In genomic region chr2:120749506-120750431, GRCh38 we compare ENCODE assay signal across 15 cellular contexts. TPM values are rescaled to one million over a fixed set of nuclear protein-coding genes. Genes with fewer than 3 reads are reported as not detected.
DNase-seq lines count a peak whose midpoint lies in the region; TF ChIP-seq lines count a peak whose summit lies in the region.
"Had no signal": no experiment of that assay in that cellular context is flagged by ENCODE, and none has a peak within 500 bp of the region (broad histone marks: within the 10 kb centered on the region; RNA-seq: fewer than 3 reads in every experiment).

No MANE protein-coding gene starts in this region.

- in situ Hi-C loops in G401 (cut with HindIII; ENCODE audit: low sequenced_read_pairs) = no loop called here

- no peak for TF ChIP-seq CTCF in neural progenitor cell (IDR thresholded peaks at IDR 0.05)

- no peak overlapping the region for H3K9ac ChIP-seq in neural progenitor cell

- H3K79me2 ChIP-seq in neural progenitor cell (ENCODE audit: low read depth) = peaks cover 100% of the 10 kb centered on the region

- H3K27me3 Mint-ChIP-seq in neural progenitor cell (ENCODE audit: insufficient read depth, low read depth) = no peaks in the 10 kb centered on the region

- H3K27ac ChIP-seq in ectodermal cell (ENCODE audit: insufficient read depth, low read depth, low read length, poor library complexity, severe bottlenecking) = peak overlapping the region; percentile 42
- no peak overlapping the region for H3K27ac ChIP-seq in neural progenitor cell

- H3K36me3 ChIP-seq in ectodermal cell (ENCODE audit: control insufficient read depth, insufficient read depth, low read length) (no peaks in the 10 kb centered on the region), neural progenitor cell (no peaks in the 10 kb centered on the region)
- H3K36me3 ChIP-seq: tibial nerve had no signal

- peak overlapping the region; percentile 32 for H3K27ac Mint-ChIP-seq in neural progenitor cell
- H3K27ac Mint-ChIP-seq: activated CD4-positive, alpha-beta T cell treated with anti-CD3 and anti-CD28 coated beads, Interleukin-2, amount 10 ng/mL, durations not matched to agents 24 days and 14 days; memory B cell had no signal

- H4K20me1 ChIP-seq in neural progenitor cell (ENCODE audit: low read depth) = peaks cover 85% of the 10 kb centered on the region

- H3K36me3 Mint-ChIP-seq in neural progenitor cell = peaks cover 29% of the 10 kb centered on the region
- H3K36me3 Mint-ChIP-seq: memory B cell had no signal

- peak overlapping the region; percentile 58 for H3K4me2 ChIP-seq in neural progenitor cell

- H3K4me3 Mint-ChIP-seq in neural progenitor cell = no peak overlapping the region
- H3K4me3 Mint-ChIP-seq: activated CD4-positive, alpha-beta T cell treated with anti-CD3 and anti-CD28 coated beads, Interleukin-2, amount 10 ng/mL, durations not matched to agents 24 days and 14 days; memory B cell had no signal

- H3K4me3 ChIP-seq in ectodermal cell (ENCODE audit: insufficient read depth, low read depth, low read length) (no peak overlapping the region), neural progenitor cell (no peak overlapping the region)
- H3K4me3 ChIP-seq: dorsolateral prefrontal cortex, tibial nerve had no signal

- peaks cover 12% of the 10 kb centered on the region for H3F3A ChIP-seq in neural progenitor cell (ENCODE audit: low read depth)

- H2AFZ ChIP-seq in neural progenitor cell (replicated peaks) = no peak overlapping the region

- H3K4me1 ChIP-seq in ectodermal cell (ENCODE audit: control insufficient read depth, insufficient read depth, low read length) (peaks cover 40% of the 10 kb centered on the region), neural progenitor cell (peaks cover 47% of the 10 kb centered on the region)

- H3K9me3 ChIP-seq in ectodermal cell (ENCODE audit: control insufficient read depth, low read length) = no peaks in the 10 kb centered on the region
- H3K9me3 ChIP-seq in neural progenitor cell (ENCODE audit: low read depth) = no peaks in the 10 kb centered on the region
- H3K9me3 ChIP-seq: tibial nerve had no signal

- 63 to 64% methylated on average over 11 of the region's 11 CpGs for WGBS in ectodermal cell, 2 experiments

- H3K4me1 Mint-ChIP-seq in neural progenitor cell = peaks cover 41% of the 10 kb centered on the region
- H3K4me1 Mint-ChIP-seq: activated CD4-positive, alpha-beta T cell treated with anti-CD3 and anti-CD28 coated beads, Interleukin-2, amount 10 ng/mL, durations not matched to agents 24 days and 14 days; memory B cell had no signal

- DNase-seq in AG08395 (ENCODE audit: low spot score) = peak; percentile 70
- DNase-seq in M059J (ENCODE audit: low read depth) = peak; percentile 54
- peak; percentile 61 for DNase-seq in neural progenitor cell (ENCODE audit: low spot score)
- DNase-seq in SKM-1 treated with dmso at 0.1 percent for 144 hours (lab: John Stamatoyannopoulos, UW; ENCODE audit: unreplicated experiment) = no peak
- no peak for DNase-seq in putamen (ENCODE audit: low spot score)
- no peak for DNase-seq in stimulated activated CD4-positive, alpha-beta T cell treated with anti-CD3 and anti-CD28 coated beads, Interleukin-12 subunit alpha, Interleukin-12 subunit beta, amount 100 ng/mL, for 4 hours
- no peak for DNase-seq in G401 (ENCODE audit: low spot score)
- DNase-seq: activated CD4-positive, alpha-beta T cell treated with anti-CD3 and anti-CD28 coated beads, Interleukin-2, amount 10 ng/mL, durations not matched to agents 24 days and 14 days; activated naive CD4-positive, alpha-beta T cell treated with anti-CD3 and anti-CD28 coated beads, Interleukin-2, amount 50 U/mL, for 16 hours; NCI-H1105; NCI-H748 treated with DMSO at 0.1 percent for 48 hours had no signal

- H3K27me3 ChIP-seq in ectodermal cell (ENCODE audit: control insufficient read depth, insufficient read depth, low read length, poor library complexity, severe bottlenecking) = no peaks in the 10 kb centered on the region
- H3K27me3 ChIP-seq in neural progenitor cell = no peaks in the 10 kb centered on the region

- H3K9me3 Mint-ChIP-seq in neural progenitor cell = peaks cover 14% of the 10 kb centered on the region
- H3K9me3 Mint-ChIP-seq: activated CD4-positive, alpha-beta T cell treated with anti-CD3 and anti-CD28 coated beads, Interleukin-2, amount 10 ng/mL, durations not matched to agents 24 days and 14 days; memory B cell had no signal

RNA-seq across cellular contexts. Expression of gene GLI2, which starts 14.1 kb away (rescaled TPM):
- total RNA-seq in M059J (2014; rRNA removed; shearing (Covaris generic)) = 0.76 and 4.3 TPM in 2 replicates
- 37.4 TPM for polyA plus RNA-seq in ectodermal cell (2013, experiment 1 of 4)
- polyA plus RNA-seq in ectodermal cell (2013, experiment 2 of 4) = 40.1 TPM
- polyA plus RNA-seq in ectodermal cell (2013, experiment 3 of 4) = 33.6 TPM
- 32.7 TPM for polyA plus RNA-seq in ectodermal cell (2013, experiment 4 of 4)
- total RNA-seq in neural progenitor cell (ENCODE audit: low replicate concordance) = 9.4 and 39.6 TPM in 2 replicates
- not detected in 2 replicates for total RNA-seq in G401 (2014; rRNA removed; shearing (Covaris generic))

Comparison
In these comparisons a context has a peak if more than half of its experiments do, and no peak if none do; other contexts are left out.
1. DNase-seq: peak in AG08395 (single experiment), M059J (single experiment) and neural progenitor cell (single experiment); none in SKM-1 treated with dmso at 0.1 percent for 144 hours (single experiment), putamen (single experiment), stimulated activated CD4-positive, alpha-beta T cell treated with anti-CD3 and anti-CD28 coated beads, Interleukin-12 subunit alpha, Interleukin-12 subunit beta, amount 100 ng/mL, for 4 hours (single experiment) and G401 (single experiment).